In the genomic region with DNA sequence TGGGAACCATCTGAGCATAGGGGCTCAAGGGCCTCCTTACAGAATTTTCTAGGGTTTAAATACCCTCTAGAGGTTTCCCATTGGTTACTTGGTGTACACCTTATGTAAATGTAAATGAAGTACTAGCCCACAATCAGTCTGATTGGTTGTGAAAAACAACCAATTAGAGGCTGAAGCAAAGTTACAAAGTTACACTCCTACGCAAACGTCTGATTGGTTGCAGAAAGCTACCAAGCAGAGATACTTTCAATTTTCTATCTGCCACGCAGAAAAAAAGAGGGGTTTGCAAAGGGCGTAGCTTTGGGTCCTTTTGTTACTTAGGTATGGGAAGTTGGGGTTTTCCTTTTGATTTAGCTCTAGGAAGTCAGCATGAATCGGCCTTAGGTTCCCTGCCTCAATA, we compare ENCODE assay signal across 1 cellular context.
TF ChIP-seq lines count a peak whose summit lies in the region.

No MANE protein-coding gene starts in this region.

TF ChIP-seq in K562, 482 proteins besides CTCF, POLR2A, EP300 and RAD21:
- TF ChIP-seq BRD9 (IDR thresholded peaks at IDR 0.05; ENCODE audit: low read depth, partially characterized antibody) (no peak), PYGO2 (tag; IDR thresholded peaks at IDR 0.05) (no peak), POLR2H (tag; IDR thresholded peaks at IDR 0.05; ENCODE audit: low read depth) (0 out of 2 replicates have a peak, but pooled peaks have one; percentile 4), FOXM1 (IDR thresholded peaks at IDR 0.05; ENCODE audit: low read depth) (peak; percentile 8; the same call in 1 of the 2 replicates), FOXM1 (CRISPR knock-in tag; IDR thresholded peaks at IDR 0.05; ENCODE audit: low read depth) (no peak), RBM25 (IDR thresholded peaks at IDR 0.05; ENCODE audit: low read depth, low read length, severe bottlenecking) (peak; percentile 49), NFYB (IDR thresholded peaks at IDR 0.05; ENCODE audit: extremely low read depth, insufficient read length) (peak; percentile 65), ATF1 (CRISPR knock-in tag; IDR thresholded peaks at IDR 0.05) (no peak), ATF1 (tag; IDR thresholded peaks at IDR 0.05) (0 out of 2 replicates have a peak, but pooled peaks have one; percentile 11), CC2D1A (IDR thresholded peaks at IDR 0.05) (0 out of 2 replicates have a peak, but pooled peaks have one; percentile 15)
- TF ChIP-seq, protein P1, sequence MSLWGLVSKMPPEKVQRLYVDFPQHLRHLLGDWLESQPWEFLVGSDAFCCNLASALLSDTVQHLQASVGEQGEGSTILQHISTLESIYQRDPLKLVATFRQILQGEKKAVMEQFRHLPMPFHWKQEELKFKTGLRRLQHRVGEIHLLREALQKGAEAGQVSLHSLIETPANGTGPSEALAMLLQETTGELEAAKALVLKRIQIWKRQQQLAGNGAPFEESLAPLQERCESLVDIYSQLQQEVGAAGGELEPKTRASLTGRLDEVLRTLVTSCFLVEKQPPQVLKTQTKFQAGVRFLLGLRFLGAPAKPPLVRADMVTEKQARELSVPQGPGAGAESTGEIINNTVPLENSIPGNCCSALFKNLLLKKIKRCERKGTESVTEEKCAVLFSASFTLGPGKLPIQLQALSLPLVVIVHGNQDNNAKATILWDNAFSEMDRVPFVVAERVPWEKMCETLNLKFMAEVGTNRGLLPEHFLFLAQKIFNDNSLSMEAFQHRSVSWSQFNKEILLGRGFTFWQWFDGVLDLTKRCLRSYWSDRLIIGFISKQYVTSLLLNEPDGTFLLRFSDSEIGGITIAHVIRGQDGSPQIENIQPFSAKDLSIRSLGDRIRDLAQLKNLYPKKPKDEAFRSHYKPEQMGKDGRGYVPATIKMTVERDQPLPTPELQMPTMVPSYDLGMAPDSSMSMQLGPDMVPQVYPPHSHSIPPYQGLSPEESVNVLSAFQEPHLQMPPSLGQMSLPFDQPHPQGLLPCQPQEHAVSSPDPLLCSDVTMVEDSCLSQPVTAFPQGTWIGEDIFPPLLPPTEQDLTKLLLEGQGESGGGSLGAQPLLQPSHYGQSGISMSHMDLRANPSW (CRISPR knock-in tag; IDR thresholded peaks at IDR 0.05): no peak
- TF ChIP-seq, protein P2, sequence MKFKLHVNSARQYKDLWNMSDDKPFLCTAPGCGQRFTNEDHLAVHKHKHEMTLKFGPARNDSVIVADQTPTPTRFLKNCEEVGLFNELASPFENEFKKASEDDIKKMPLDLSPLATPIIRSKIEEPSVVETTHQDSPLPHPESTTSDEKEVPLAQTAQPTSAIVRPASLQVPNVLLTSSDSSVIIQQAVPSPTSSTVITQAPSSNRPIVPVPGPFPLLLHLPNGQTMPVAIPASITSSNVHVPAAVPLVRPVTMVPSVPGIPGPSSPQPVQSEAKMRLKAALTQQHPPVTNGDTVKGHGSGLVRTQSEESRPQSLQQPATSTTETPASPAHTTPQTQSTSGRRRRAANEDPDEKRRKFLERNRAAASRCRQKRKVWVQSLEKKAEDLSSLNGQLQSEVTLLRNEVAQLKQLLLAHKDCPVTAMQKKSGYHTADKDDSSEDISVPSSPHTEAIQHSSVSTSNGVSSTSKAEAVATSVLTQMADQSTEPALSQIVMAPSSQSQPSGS (CRISPR knock-in tag; IDR thresholded peaks at IDR 0.05): no peak
